In the genomic region with DNA sequence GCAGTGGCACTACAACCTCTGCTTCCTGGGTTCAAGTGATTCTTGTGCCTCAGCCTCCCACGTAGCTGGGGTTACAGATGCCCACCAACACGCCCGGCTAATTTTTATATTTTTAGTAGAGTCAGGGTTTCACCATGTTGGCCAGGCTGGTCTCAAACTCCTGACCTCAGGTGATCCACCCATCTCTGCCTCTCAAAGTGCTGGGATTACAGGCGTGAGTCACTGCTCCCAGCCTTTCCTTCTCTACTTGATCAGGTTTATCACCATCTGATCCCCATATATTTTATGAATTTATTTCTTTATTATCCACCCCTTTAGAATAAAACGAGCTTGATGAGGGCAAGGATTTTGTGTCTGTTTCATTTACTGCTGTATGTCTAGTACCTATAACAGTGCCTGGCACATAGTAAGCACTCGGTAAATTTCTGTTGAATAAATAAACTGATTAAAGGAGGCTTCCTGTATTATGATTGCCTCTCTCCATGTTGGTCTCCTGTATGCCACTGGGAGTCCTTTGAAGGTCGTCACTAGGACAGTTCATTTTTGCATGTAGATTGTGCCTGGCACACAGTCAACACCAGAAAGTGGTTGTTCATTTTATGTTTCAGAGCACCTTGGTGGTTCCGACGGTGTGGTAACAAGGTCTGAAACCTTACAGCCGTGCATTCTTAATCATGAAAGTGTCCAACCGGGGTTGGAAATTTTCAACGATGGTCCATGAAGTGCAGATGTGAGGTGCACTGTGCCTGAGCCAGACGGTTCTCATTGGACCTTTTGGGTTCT, we compare ENCODE assay signal across 10 cellular contexts. TPM values are rescaled to one million over a fixed set of nuclear protein-coding genes. Genes with fewer than 3 reads are reported as not detected.
DNase-seq lines count a peak whose midpoint lies in the region; ATAC-seq and TF ChIP-seq lines count a peak whose summit lies in the region.
"Had no signal": no experiment of that assay in that cellular context is flagged by ENCODE, and none has a peak within 500 bp of the region (broad histone marks: within the 10 kb centered on the region; RNA-seq: fewer than 3 reads in every experiment).

No MANE protein-coding gene starts in this region.

- H3K27ac ChIP-seq in stomach (peak overlapping the region; percentile 40 to 64 (median 51)), upper lobe of left lung (no peak overlapping the region)

- no peak overlapping the region for H3K4me3 ChIP-seq in stomach
- H3K4me3 ChIP-seq in upper lobe of left lung, result no peak overlapping the region

- ATAC-seq in effector memory CD8-positive, alpha-beta T cell (replicated peaks), result peak; percentile 56
- ATAC-seq in HG03460 (IDR thresholded peaks at IDR 0.05; ENCODE audit: unreplicated experiment) (no peak), upper lobe of left lung (ENCODE audit: low FRiP score in 2 of 2) (no peak)

- H3K4me1 ChIP-seq in stomach (peaks cover 0 to 15% (median 3%) of the 10 kb centered on the region in 4 donors), upper lobe of left lung (no peaks in the 10 kb centered on the region)

- peak overlapping the region; percentile 93 to 98 for H3K27ac Mint-ChIP-seq in effector memory CD8-positive, alpha-beta T cell
- H3K27ac Mint-ChIP-seq: nephron progenitor cell had no signal

- no peaks in the 10 kb centered on the region for H3K27me3 Mint-ChIP-seq in effector memory CD8-positive, alpha-beta T cell

- TF ChIP-seq CTCF in stomach (IDR thresholded peaks at IDR 0.05), result no peak
- TF ChIP-seq CTCF in upper lobe of left lung (IDR thresholded peaks at IDR 0.05), result no peak

- TF ChIP-seq EP300 in stomach (IDR thresholded peaks at IDR 0.05) (no peak), upper lobe of left lung (IDR thresholded peaks at IDR 0.05) (no peak)

- H3K9me3 ChIP-seq in stomach (no peaks in the 10 kb centered on the region), upper lobe of left lung (no peaks in the 10 kb centered on the region)

- H3K27me3 ChIP-seq in stomach (no peaks in the 10 kb centered on the region), upper lobe of left lung (no peaks in the 10 kb centered on the region)

- intact Hi-C loops in stomach (cut with DNase I; ENCODE audit: low total_unique reads), result no loop called here

- H3K9me3 Mint-ChIP-seq in effector memory CD8-positive, alpha-beta T cell, result no peaks in the 10 kb centered on the region
- H3K9me3 Mint-ChIP-seq: nephron progenitor cell had no signal

- H3K36me3 Mint-ChIP-seq in effector memory CD8-positive, alpha-beta T cell (ENCODE audit: insufficient read depth), result peaks cover 2% of the 10 kb centered on the region

- peak; percentile 67 for DNase-seq in activated naive CD4-positive, alpha-beta T cell treated with Interleukin-2 at 50 U/mL for 16 hours
- no peak for DNase-seq in activated naive CD4-positive, alpha-beta T cell (lab: John Stamatoyannopoulos, UW)
- DNase-seq in T-helper 2 cell (peak in 4 of 5 experiments; percentile 26 to 96 (median 56)), stomach (peak; percentile 24), upper lobe of left lung (no peak), NCI-H2227 treated with DMSO at 0.1 percent for 48 hours (lab: John Stamatoyannopoulos, UW) (no peak)
- peak in 2 of 3 experiments; percentile 21 to 59 for DNase-seq in effector memory CD8-positive, alpha-beta T cell
- DNase-seq: NCI-H1694 treated with DMSO at 0.1 percent for 48 hours, nephron progenitor cell had no signal

- 75 to 78% (median 77%) methylated on average over 13 of the region's 13 CpGs for WGBS in stomach, 5 donors
- 74 to 80% methylated on average over 13 of the region's 13 CpGs for WGBS in upper lobe of left lung, 2 donors

- no peak for TF ChIP-seq POLR2A in stomach (IDR thresholded peaks at IDR 0.05)
- TF ChIP-seq POLR2A in upper lobe of left lung (IDR thresholded peaks at IDR 0.05), result no peak

- H3K4me3 Mint-ChIP-seq in effector memory CD8-positive, alpha-beta T cell, result peak overlapping the region; percentile 68 to 82
- H3K4me3 Mint-ChIP-seq: nephron progenitor cell had no signal

- no peaks in the 10 kb centered on the region for H3K36me3 ChIP-seq in stomach
- H3K36me3 ChIP-seq in upper lobe of left lung, result no peaks in the 10 kb centered on the region

- H3K4me1 Mint-ChIP-seq in effector memory CD8-positive, alpha-beta T cell (ENCODE audit: low read depth in 2 of 2), result peaks cover 31 to 50% of the 10 kb centered on the region in 2 donors

RNA-seq across cellular contexts. Expression of a gene that starts 9.6 kb away (rescaled TPM):
- total RNA-seq in stomach (100 to 1,000 TPM in 3 of 5 donors, 10 to 100 TPM in 2; 48.4 to 156 (median 125) TPM), upper lobe of left lung (100 to 1,000 TPM in 4 of 6 donors, 10 to 100 TPM in 2; 90.2 to 138 (median 107) TPM)
- polyA plus RNA-seq in stomach, result 10 to 100 TPM; 37.3 to 91.6 (median 46.2) TPM

RNA-seq across cellular contexts. Expression of a gene that starts 13.7 kb away (rescaled TPM):
- 10 to 100 TPM in 4 of 5 donors, 1 to 10 TPM in 1; 8.9 to 82.3 (median 36.0) TPM for total RNA-seq in stomach
- polyA plus RNA-seq in stomach, result 10 to 100 TPM; 13.3 to 35.0 (median 20.2) TPM
- 10 to 100 TPM; 17.8 to 53.5 (median 29.9) TPM for total RNA-seq in upper lobe of left lung

Comparison
In these comparisons a context has a peak if more than half of its experiments do, and no peak if none do; other contexts are left out.
1. DNase-seq: peak in activated naive CD4-positive, alpha-beta T cell treated with Interleukin-2 at 50 U/mL for 16 hours (single experiment), T-helper 2 cell (4 of 5), effector memory CD8-positive, alpha-beta T cell (2 of 3) and stomach (single experiment); none in activated naive CD4-positive, alpha-beta T cell (0 of 4), upper lobe of left lung (0 of 2) and NCI-H2227 treated with DMSO at 0.1 percent for 48 hours (single experiment).
2. H3K27ac ChIP-seq: peak in stomach (5 of 5); none in upper lobe of left lung (0 of 4).